ENCODE assay signal across 1 cellular context in the genomic region with DNA sequence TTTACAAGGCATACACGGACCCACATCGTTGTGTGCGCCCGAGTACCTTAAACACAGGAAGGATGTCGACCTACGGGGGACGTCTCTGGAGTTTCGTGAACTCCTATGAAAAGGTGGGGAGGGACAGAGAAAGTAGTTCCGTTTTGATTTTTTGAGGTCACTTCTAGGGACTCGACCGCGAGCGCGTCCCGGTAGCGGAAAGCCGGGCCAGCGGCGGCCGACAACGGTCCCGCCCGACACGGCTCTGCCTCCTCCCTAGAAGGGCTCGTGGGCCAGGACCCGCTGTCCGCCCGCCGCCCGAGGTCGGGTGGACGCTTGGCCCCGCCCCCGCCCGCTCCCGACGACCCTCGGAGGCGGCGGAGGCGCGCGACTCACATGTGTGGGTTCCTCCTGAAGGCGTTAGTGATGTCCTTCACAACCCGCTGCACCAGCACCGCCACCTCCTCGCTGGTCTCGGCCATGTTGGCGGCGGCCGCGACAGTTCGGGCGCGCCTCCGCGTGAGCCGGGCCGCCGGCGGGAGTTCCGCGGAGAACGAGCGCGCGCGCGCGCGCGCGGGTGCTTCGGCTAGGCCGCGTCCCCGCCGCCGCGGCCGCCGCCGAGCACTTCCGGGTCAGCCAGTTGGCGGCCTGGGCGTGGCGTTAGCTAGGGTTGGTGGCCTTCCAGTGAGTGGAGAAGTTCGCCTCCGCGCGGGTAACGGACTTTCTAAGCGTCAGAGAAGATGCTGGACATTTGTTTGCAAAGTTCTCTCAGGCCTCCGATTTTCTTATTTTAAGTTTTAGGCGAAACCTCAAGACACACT.
TF ChIP-seq lines count a peak whose summit lies in the region.

A gene with protein sequence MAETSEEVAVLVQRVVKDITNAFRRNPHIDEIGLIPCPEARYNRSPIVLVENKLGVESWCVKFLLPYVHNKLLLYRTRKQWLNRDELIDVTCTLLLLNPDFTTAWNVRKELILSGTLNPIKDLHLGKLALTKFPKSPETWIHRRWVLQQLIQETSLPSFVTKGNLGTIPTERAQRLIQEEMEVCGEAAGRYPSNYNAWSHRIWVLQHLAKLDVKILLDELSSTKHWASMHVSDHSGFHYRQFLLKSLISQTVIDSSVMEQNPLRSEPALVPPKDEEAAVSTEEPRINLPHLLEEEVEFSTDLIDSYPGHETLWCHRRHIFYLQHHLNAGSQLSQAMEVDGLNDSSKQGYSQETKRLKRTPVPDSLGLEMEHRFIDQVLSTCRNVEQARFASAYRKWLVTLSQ (minus strand): TSS at position 534 of the 800 bp plus-strand sequence. CDS start 73 bp downstream, at position 461.

TF ChIP-seq in K562, 482 proteins besides CTCF, POLR2A, EP300 and RAD21 (continued from another document and continues in another):
- TF ChIP-seq, protein P1, sequence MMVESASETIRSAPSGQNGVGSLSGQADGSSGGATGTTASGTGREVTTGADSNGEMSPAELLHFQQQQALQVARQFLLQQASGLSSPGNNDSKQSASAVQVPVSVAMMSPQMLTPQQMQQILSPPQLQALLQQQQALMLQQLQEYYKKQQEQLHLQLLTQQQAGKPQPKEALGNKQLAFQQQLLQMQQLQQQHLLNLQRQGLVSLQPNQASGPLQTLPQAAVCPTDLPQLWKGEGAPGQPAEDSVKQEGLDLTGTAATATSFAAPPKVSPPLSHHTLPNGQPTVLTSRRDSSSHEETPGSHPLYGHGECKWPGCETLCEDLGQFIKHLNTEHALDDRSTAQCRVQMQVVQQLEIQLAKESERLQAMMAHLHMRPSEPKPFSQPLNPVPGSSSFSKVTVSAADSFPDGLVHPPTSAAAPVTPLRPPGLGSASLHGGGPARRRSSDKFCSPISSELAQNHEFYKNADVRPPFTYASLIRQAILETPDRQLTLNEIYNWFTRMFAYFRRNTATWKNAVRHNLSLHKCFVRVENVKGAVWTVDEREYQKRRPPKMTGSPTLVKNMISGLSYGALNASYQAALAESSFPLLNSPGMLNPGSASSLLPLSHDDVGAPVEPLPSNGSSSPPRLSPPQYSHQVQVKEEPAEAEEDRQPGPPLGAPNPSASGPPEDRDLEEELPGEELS (CRISPR knock-in tag; IDR thresholded peaks at IDR 0.05; ENCODE audit: borderline replicate concordance): no peak
- TF ChIP-seq EGR1 (conservative IDR thresholded peaks at IDR 0.05): 0 out of 2 replicates have a peak, but pooled peaks have one; percentile 3
- peak; percentile 90 for TF ChIP-seq RBFOX2 (IDR thresholded peaks at IDR 0.05; ENCODE audit: low read depth, low read length)
- no peak for TF ChIP-seq BACH1 (tag; IDR thresholded peaks at IDR 0.05)
- no peak for TF ChIP-seq ZNF12 (CRISPR knock-in tag; IDR thresholded peaks at IDR 0.05)
- no peak for TF ChIP-seq ZNF146 (CRISPR knock-in tag; IDR thresholded peaks at IDR 0.05; ENCODE audit: unreplicated experiment)
- no peak for TF ChIP-seq PRMT5 (CRISPR knock-in tag; IDR thresholded peaks at IDR 0.05)
- no peak for TF ChIP-seq RBM15 (IDR thresholded peaks at IDR 0.05; ENCODE audit: insufficient read depth, low read length)
- TF ChIP-seq PYGO2 (tag; IDR thresholded peaks at IDR 0.05): no peak
- no peak for TF ChIP-seq RAD51 (IDR thresholded peaks at IDR 0.05; ENCODE audit: borderline replicate concordance, low read depth)
- no peak for TF ChIP-seq HDAC3 (IDR thresholded peaks at IDR 0.05; ENCODE audit: borderline replicate concordance, partially characterized antibody)
- TF ChIP-seq TBP (optimal IDR thresholded peaks at IDR 0.05; ENCODE audit: low read depth, low read length): peak; percentile 93
- TF ChIP-seq, protein P2, sequence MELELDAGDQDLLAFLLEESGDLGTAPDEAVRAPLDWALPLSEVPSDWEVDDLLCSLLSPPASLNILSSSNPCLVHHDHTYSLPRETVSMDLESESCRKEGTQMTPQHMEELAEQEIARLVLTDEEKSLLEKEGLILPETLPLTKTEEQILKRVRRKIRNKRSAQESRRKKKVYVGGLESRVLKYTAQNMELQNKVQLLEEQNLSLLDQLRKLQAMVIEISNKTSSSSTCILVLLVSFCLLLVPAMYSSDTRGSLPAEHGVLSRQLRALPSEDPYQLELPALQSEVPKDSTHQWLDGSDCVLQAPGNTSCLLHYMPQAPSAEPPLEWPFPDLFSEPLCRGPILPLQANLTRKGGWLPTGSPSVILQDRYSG (tag; conservative IDR thresholded peaks at IDR 0.05; ENCODE audit: low read depth): no peak
- TF ChIP-seq YY1 (IDR thresholded peaks at IDR 0.05; ENCODE audit: borderline replicate concordance in 1 of 3, control insufficient read depth in 1 of 3, extremely low read depth in 1 of 3, insufficient read depth in 3 of 3, insufficient read length in 1 of 3, insufficient replicate concordance in 2 of 3, low read depth in 1 of 3, low read length in 2 of 3): peak; percentile 74 to 96 (median 91)
- peak; percentile 73 for TF ChIP-seq POLR2B (IDR thresholded peaks at IDR 0.05; ENCODE audit: low read depth, partially characterized antibody)
- no peak for TF ChIP-seq JUND (IDR thresholded peaks at IDR 0.05; ENCODE audit: borderline replicate concordance, low read depth, low read length)
- no peak for TF ChIP-seq JUND (tag; IDR thresholded peaks at IDR 0.05; ENCODE audit: borderline replicate concordance, low read depth, low read length)
- no peak for TF ChIP-seq PTBP1 (IDR thresholded peaks at IDR 0.05; ENCODE audit: low read depth, low read length)
- TF ChIP-seq MTA3 (IDR thresholded peaks at IDR 0.05; ENCODE audit: borderline replicate concordance): 0 out of 2 replicates have a peak, but pooled peaks have one; percentile 48
- no peak for TF ChIP-seq XRCC5 (IDR thresholded peaks at IDR 0.05; ENCODE audit: low read depth, low read length)
- TF ChIP-seq RCOR1 (IDR thresholded peaks at IDR 0.05; ENCODE audit: borderline replicate concordance in 1 of 2, low read depth in 2 of 2, low read length in 2 of 2): no peak
- no peak for TF ChIP-seq ZNF41 (CRISPR knock-in tag; conservative IDR thresholded peaks at IDR 0.05)
- no peak for TF ChIP-seq HDAC6 (IDR thresholded peaks at IDR 0.05; ENCODE audit: low read depth, low read length)
- TF ChIP-seq, protein P3, sequence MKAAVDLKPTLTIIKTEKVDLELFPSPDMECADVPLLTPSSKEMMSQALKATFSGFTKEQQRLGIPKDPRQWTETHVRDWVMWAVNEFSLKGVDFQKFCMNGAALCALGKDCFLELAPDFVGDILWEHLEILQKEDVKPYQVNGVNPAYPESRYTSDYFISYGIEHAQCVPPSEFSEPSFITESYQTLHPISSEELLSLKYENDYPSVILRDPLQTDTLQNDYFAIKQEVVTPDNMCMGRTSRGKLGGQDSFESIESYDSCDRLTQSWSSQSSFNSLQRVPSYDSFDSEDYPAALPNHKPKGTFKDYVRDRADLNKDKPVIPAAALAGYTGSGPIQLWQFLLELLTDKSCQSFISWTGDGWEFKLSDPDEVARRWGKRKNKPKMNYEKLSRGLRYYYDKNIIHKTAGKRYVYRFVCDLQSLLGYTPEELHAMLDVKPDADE (conservative IDR thresholded peaks at IDR 0.05; ENCODE audit: control insufficient read depth, low read depth, low read length): no peak
- no peak for TF ChIP-seq FOXA3 (CRISPR knock-in tag; conservative IDR thresholded peaks at IDR 0.05 in 1 of 2, IDR thresholded peaks at IDR 0.05 in 1 of 2)
- no peak for TF ChIP-seq TOE1 (IDR thresholded peaks at IDR 0.05; ENCODE audit: borderline replicate concordance)
- no peak for TF ChIP-seq TOE1 (CRISPR knock-in tag; IDR thresholded peaks at IDR 0.05; ENCODE audit: borderline replicate concordance, low read depth)
- no peak for TF ChIP-seq NR1H2 (CRISPR knock-in tag; IDR thresholded peaks at IDR 0.05)
- TF ChIP-seq RBM25 (IDR thresholded peaks at IDR 0.05; ENCODE audit: low read depth, low read length, severe bottlenecking): no peak
- TF ChIP-seq, protein P4, sequence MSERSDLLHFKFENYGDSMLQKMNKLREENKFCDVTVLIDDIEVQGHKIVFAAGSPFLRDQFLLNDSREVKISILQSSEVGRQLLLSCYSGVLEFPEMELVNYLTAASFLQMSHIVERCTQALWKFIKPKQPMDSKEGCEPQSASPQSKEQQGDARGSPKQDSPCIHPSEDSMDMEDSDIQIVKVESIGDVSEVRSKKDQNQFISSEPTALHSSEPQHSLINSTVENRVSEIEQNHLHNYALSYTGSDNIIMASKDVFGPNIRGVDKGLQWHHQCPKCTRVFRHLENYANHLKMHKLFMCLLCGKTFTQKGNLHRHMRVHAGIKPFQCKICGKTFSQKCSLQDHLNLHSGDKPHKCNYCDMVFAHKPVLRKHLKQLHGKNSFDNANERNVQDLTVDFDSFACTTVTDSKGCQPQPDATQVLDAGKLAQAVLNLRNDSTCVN (CRISPR knock-in tag; IDR thresholded peaks at IDR 0.05): no peak
- TF ChIP-seq, protein P5, sequence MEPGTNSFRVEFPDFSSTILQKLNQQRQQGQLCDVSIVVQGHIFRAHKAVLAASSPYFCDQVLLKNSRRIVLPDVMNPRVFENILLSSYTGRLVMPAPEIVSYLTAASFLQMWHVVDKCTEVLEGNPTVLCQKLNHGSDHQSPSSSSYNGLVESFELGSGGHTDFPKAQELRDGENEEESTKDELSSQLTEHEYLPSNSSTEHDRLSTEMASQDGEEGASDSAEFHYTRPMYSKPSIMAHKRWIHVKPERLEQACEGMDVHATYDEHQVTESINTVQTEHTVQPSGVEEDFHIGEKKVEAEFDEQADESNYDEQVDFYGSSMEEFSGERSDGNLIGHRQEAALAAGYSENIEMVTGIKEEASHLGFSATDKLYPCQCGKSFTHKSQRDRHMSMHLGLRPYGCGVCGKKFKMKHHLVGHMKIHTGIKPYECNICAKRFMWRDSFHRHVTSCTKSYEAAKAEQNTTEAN (CRISPR knock-in tag; IDR thresholded peaks at IDR 0.05): no peak
- TF ChIP-seq ZNF445 (CRISPR knock-in tag; IDR thresholded peaks at IDR 0.05; ENCODE audit: low read depth): no peak
- TF ChIP-seq CCNT2 (IDR thresholded peaks at IDR 0.05; ENCODE audit: borderline replicate concordance, extremely low read depth, insufficient read length, low read depth, low read length): peak; percentile 70
- no peak for TF ChIP-seq ZNF431 (CRISPR knock-in tag; IDR thresholded peaks at IDR 0.05)
- TF ChIP-seq, protein P6, sequence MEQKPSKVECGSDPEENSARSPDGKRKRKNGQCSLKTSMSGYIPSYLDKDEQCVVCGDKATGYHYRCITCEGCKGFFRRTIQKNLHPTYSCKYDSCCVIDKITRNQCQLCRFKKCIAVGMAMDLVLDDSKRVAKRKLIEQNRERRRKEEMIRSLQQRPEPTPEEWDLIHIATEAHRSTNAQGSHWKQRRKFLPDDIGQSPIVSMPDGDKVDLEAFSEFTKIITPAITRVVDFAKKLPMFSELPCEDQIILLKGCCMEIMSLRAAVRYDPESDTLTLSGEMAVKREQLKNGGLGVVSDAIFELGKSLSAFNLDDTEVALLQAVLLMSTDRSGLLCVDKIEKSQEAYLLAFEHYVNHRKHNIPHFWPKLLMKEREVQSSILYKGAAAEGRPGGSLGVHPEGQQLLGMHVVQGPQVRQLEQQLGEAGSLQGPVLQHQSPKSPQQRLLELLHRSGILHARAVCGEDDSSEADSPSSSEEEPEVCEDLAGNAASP (IDR thresholded peaks at IDR 0.05): no peak
- TF ChIP-seq ZNF695 (CRISPR knock-in tag; IDR thresholded peaks at IDR 0.05): no peak
- no peak for TF ChIP-seq RFX1 (IDR thresholded peaks at IDR 0.05)
- TF ChIP-seq ESRRB (CRISPR knock-in tag; IDR thresholded peaks at IDR 0.05; ENCODE audit: borderline replicate concordance): no peak
- TF ChIP-seq, protein P7, sequence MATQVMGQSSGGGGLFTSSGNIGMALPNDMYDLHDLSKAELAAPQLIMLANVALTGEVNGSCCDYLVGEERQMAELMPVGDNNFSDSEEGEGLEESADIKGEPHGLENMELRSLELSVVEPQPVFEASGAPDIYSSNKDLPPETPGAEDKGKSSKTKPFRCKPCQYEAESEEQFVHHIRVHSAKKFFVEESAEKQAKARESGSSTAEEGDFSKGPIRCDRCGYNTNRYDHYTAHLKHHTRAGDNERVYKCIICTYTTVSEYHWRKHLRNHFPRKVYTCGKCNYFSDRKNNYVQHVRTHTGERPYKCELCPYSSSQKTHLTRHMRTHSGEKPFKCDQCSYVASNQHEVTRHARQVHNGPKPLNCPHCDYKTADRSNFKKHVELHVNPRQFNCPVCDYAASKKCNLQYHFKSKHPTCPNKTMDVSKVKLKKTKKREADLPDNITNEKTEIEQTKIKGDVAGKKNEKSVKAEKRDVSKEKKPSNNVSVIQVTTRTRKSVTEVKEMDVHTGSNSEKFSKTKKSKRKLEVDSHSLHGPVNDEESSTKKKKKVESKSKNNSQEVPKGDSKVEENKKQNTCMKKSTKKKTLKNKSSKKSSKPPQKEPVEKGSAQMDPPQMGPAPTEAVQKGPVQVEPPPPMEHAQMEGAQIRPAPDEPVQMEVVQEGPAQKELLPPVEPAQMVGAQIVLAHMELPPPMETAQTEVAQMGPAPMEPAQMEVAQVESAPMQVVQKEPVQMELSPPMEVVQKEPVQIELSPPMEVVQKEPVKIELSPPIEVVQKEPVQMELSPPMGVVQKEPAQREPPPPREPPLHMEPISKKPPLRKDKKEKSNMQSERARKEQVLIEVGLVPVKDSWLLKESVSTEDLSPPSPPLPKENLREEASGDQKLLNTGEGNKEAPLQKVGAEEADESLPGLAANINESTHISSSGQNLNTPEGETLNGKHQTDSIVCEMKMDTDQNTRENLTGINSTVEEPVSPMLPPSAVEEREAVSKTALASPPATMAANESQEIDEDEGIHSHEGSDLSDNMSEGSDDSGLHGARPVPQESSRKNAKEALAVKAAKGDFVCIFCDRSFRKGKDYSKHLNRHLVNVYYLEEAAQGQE (CRISPR knock-in tag; IDR thresholded peaks at IDR 0.05; ENCODE audit: low read depth): no peak
- peak; percentile 51; the same call in 1 of the 2 replicates for TF ChIP-seq PML (IDR thresholded peaks at IDR 0.05; ENCODE audit: low read length)
- no peak for TF ChIP-seq ZFPM2 (CRISPR knock-in tag; IDR thresholded peaks at IDR 0.05)
- 0 out of 2 replicates have a peak, but pooled peaks have one; percentile 24 for TF ChIP-seq ELF1 (tag; IDR thresholded peaks at IDR 0.05)
- TF ChIP-seq LARP7 (IDR thresholded peaks at IDR 0.05): no peak
- TF ChIP-seq ZNF583 (CRISPR knock-in tag; IDR thresholded peaks at IDR 0.05): no peak
- no peak for TF ChIP-seq TAL1 (IDR thresholded peaks at IDR 0.05)
- no peak for TF ChIP-seq CEBPG (CRISPR knock-in tag; IDR thresholded peaks at IDR 0.05)
- no peak for TF ChIP-seq CEBPG (tag; conservative IDR thresholded peaks at IDR 0.05 in 1 of 2, IDR thresholded peaks at IDR 0.05 in 1 of 2)
- TF ChIP-seq, protein P8, sequence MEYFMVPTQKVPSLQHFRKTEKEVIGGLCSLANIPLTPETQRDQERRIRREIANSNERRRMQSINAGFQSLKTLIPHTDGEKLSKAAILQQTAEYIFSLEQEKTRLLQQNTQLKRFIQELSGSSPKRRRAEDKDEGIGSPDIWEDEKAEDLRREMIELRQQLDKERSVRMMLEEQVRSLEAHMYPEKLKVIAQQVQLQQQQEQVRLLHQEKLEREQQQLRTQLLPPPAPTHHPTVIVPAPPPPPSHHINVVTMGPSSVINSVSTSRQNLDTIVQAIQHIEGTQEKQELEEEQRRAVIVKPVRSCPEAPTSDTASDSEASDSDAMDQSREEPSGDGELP (CRISPR knock-in tag; IDR thresholded peaks at IDR 0.05; ENCODE audit: borderline replicate concordance): no peak
- TF ChIP-seq MECOM (CRISPR knock-in tag; IDR thresholded peaks at IDR 0.05): no peak
- peak; percentile 50 for TF ChIP-seq HMGN3 (IDR thresholded peaks at IDR 0.05; ENCODE audit: borderline replicate concordance, extremely low read depth, insufficient read length, low read depth, low read length)
- TF ChIP-seq CREB1 (IDR thresholded peaks at IDR 0.05): 0 out of 2 replicates have a peak, but pooled peaks have one; percentile 13
- no peak for TF ChIP-seq CREB1 (CRISPR knock-in tag; IDR thresholded peaks at IDR 0.05)
- no peak for TF ChIP-seq HDAC8 (tag; IDR thresholded peaks at IDR 0.05)
- no peak for TF ChIP-seq ZZZ3 (IDR thresholded peaks at IDR 0.05)
- no peak for TF ChIP-seq ZNF79 (CRISPR knock-in tag; IDR thresholded peaks at IDR 0.05; ENCODE audit: low read depth)
- peak in 1 of 2 experiments; percentile 17; a peak in 1 of 4 replicates for TF ChIP-seq NONO (IDR thresholded peaks at IDR 0.05; ENCODE audit: low read depth in 2 of 2, low read length in 1 of 2)
